ENCODE assay signal across 26 cellular contexts in genomic region chr1:237033061-237033460, GRCh38. TPM values are rescaled to one million over a fixed set of nuclear protein-coding genes. Genes with fewer than 3 reads are reported as not detected.
"Had no signal": no experiment of that assay in that cellular context is flagged by ENCODE, and none has a peak within 500 bp of the region (broad histone marks: within the 10 kb centered on the region; RNA-seq: fewer than 3 reads in every experiment).

No MANE protein-coding gene starts in this region.

- H3K36me3 ChIP-seq: gastrocnemius medialis, neutrophil, sigmoid colon, uterus had no signal

- H3K4me3 ChIP-seq: gastrocnemius medialis, mucosa of descending colon, psoas muscle, sigmoid colon, skin epidermis, testis, uterus had no signal

- ATAC-seq: esophagus mucosa; gastrocnemius medialis; left colon; mucosa of descending colon; naive thymus-derived CD8-positive, alpha-beta T cell; psoas muscle; stimulated activated naive B cell treated with anti-CD40 and anti-IgM and Interleukin-4, amounts not matched to agents 10 μg/mL and 1 μg/mL and 100 μg/mL, for 72 hours; stimulated activated naive CD8-positive, alpha-beta T cell treated with anti-CD3 and anti-CD28 coated beads, Interleukin-15, amount 100 ng/mL, for 72 hours had no signal

- DNase-seq: effector memory CD4-positive, alpha-beta T cell; gastrocnemius medialis; immature natural killer cell; kidney; left colon; mammary epithelial cell; mucosa of descending colon; naive thymus-derived CD8-positive, alpha-beta T cell; psoas muscle; retina; sigmoid colon; stimulated activated CD4-positive, alpha-beta T cell treated with anti-CD3 and anti-CD28 coated beads, Interleukin-2, amount 100 ng/mL, for 24 hours; stimulated activated CD4-positive, alpha-beta T cell treated with anti-CD3 and anti-CD28 coated beads, Interleukin-4, amount 100 ng/mL, for 4 hours; stimulated activated naive B cell treated with anti-CD40 and anti-IgM and Interleukin-4, amounts not matched to agents 10 μg/mL and 1 μg/mL and 100 μg/mL, for 72 hours; stimulated activated naive CD8-positive, alpha-beta T cell treated with anti-CD3 and anti-CD28 coated beads, Interleukin-15, amount 100 ng/mL, for 72 hours; testis; uterus had no signal

- H3K27ac ChIP-seq: gastrocnemius medialis, neutrophil, psoas muscle, sigmoid colon, skin epidermis, testis, uterus had no signal

- H3K27me3 ChIP-seq: sigmoid colon, testis, uterus had no signal

- H3K9me3 ChIP-seq: gastrocnemius medialis, mucosa of descending colon, neutrophil, psoas muscle, sigmoid colon, testis, uterus had no signal

- H3K4me1 ChIP-seq: gastrocnemius medialis, psoas muscle, testis, uterus had no signal

RNA-seq across cellular contexts. Expression of gene RYR2, which starts 8.9 kb away (rescaled TPM):
- total RNA-seq: fibroblast of villous mesenchyme; mammary epithelial cell; naive thymus-derived CD8-positive, alpha-beta T cell; osteoblast had no signal
- polyA plus RNA-seq: naive thymus-derived CD8-positive, alpha-beta T cell had no signal

RNA-seq across cellular contexts. Expression of gene MT1HL1, which starts 28.8 kb away (rescaled TPM):
- total RNA-seq: chondrocyte; esophagus mucosa; fibroblast of villous mesenchyme; gastrocnemius medialis; kidney; left colon; lower leg skin; mammary epithelial cell; mucosa of descending colon; naive thymus-derived CD8-positive, alpha-beta T cell; osteoblast; psoas muscle; sigmoid colon; subcutaneous adipose tissue; testis; uterus had no signal
- polyA plus RNA-seq: immature natural killer cell; mammary epithelial cell; naive thymus-derived CD8-positive, alpha-beta T cell; neural cell; psoas muscle; sigmoid colon had no signal
